In the genomic region with DNA sequence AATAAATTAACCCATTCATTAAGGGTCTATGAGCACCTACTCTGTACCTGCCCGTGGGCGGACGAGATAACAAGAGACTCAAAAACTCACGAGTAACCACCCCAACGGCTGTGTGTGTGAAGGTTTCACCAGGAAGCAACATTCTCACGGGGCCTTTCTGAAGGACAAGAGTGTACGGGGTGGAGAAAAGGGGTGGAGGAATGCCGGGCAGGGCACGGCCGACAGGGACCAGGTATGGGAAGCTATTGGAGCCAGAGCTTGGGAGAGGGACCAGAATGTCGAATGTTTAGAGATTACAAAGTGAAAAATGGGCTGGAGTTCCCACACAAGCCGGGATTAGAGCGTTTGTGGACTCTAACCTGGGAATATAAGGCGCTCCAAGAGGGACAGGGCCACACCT, we compare ENCODE assay signal across 8 cellular contexts. TPM values are rescaled to one million over a fixed set of nuclear protein-coding genes. Genes with fewer than 3 reads are reported as not detected.
DNase-seq lines count a peak whose midpoint lies in the region; ATAC-seq, FAIRE-seq and TF ChIP-seq lines count a peak whose summit lies in the region.

No MANE protein-coding gene starts in this region.

- H3K9me3 Mint-ChIP-seq in Calu3 (ENCODE audit: low read depth, unreplicated experiment), result no peaks in the 10 kb centered on the region

- H3K4me1 Mint-ChIP-seq in Calu3 (ENCODE audit: low read depth, unreplicated experiment), result peaks cover 66% of the 10 kb centered on the region

- H3K4me3 ChIP-seq in OCI-LY7 (ENCODE audit: low read depth, low read length, poor library complexity, severe bottlenecking) (peak overlapping the region; percentile 82), endothelial cell of umbilical vein (replicated peaks in 1 of 3; ENCODE audit: insufficient read depth in 1 of 3, low read depth in 1 of 3, low read length in 3 of 3) (peak overlapping the region in 2 of 3 experiments; percentile 75 to 91), ovary (peak overlapping the region; percentile 75)

- H3K27me3 ChIP-seq in endothelial cell of umbilical vein (ENCODE audit: control insufficient read depth in 2 of 2, insufficient read depth in 2 of 2, low read length in 2 of 2) (peaks cover 0 to 3% of the 10 kb centered on the region in 2 experiments), ovary (no peaks in the 10 kb centered on the region)

- no peaks in the 10 kb centered on the region for H3K9me2 ChIP-seq in OCI-LY7 (ENCODE audit: insufficient read depth, low read length)

- no peak for ATAC-seq in GM21360 (IDR thresholded peaks at IDR 0.05; ENCODE audit: unreplicated experiment)
- ATAC-seq in HG03097 (IDR thresholded peaks at IDR 0.05; ENCODE audit: low FRiP score, unreplicated experiment), result no peak

- WGBS in ovary, 3 donors, result 18 to 24% (median 21%) methylated on average over 14 of the region's 14 CpGs

- peak overlapping the region; percentile 55 for H3K9ac ChIP-seq in endothelial cell of umbilical vein (replicated peaks; ENCODE audit: extremely low read depth, insufficient read depth, low read length)

- POLR2A ChIA-PET in OCI-LY7 (lab: Charles Lee) (interaction anchor here (0.6 kb wide), 2 partner anchors 9 to 182 kb away, joined by 3 read pairs; no protein-coding TSS in a partner anchor), endothelial cell of umbilical vein (lab: Charles Lee) (no interaction called here)

- peaks cover 55% of the 10 kb centered on the region for H3K36me3 Mint-ChIP-seq in Calu3 (ENCODE audit: insufficient read depth, unreplicated experiment)

- no peaks in the 10 kb centered on the region for H3K9me1 ChIP-seq in endothelial cell of umbilical vein (replicated peaks; ENCODE audit: control insufficient read depth, extremely low read depth, insufficient read depth, low read length)

- H3K27ac Mint-ChIP-seq in Calu3 (ENCODE audit: unreplicated experiment), result peak overlapping the region; percentile 94

- TF ChIP-seq CTCF in Calu3 (IDR thresholded peaks at IDR 0.05; ENCODE audit: unreplicated experiment), result no peak
- no peak for TF ChIP-seq CTCF in OCI-LY7 (conservative IDR thresholded peaks at IDR 0.05; ENCODE audit: low read length)
- no peak for TF ChIP-seq CTCF in endothelial cell of umbilical vein (IDR thresholded peaks at IDR 0.05; ENCODE audit: extremely low read depth in 1 of 2, insufficient read depth in 1 of 2, low read depth in 1 of 2, low read length in 2 of 2)
- no peak for TF ChIP-seq CTCF in ovary (IDR thresholded peaks at IDR 0.05)

- H3K27me3 Mint-ChIP-seq in Calu3 (ENCODE audit: unreplicated experiment), result no peaks in the 10 kb centered on the region

- H3K27ac ChIP-seq in OCI-LY7 (ENCODE audit: low read depth, low read length, poor library complexity, severe bottlenecking), result no peak overlapping the region
- H3K27ac ChIP-seq in endothelial cell of umbilical vein (ENCODE audit: insufficient read depth, low read depth, low read length), result no peak overlapping the region
- no peak overlapping the region for H3K27ac ChIP-seq in ovary

- H2AFZ ChIP-seq in OCI-LY7 (ENCODE audit: low read length) (no peak overlapping the region), endothelial cell of umbilical vein (ENCODE audit: low read depth, low read length) (no peak overlapping the region)

- H4K20me1 ChIP-seq in OCI-LY7 (ENCODE audit: insufficient read depth, low read length), result peaks cover 21% of the 10 kb centered on the region
- peaks cover 16% of the 10 kb centered on the region for H4K20me1 ChIP-seq in endothelial cell of umbilical vein (replicated peaks; ENCODE audit: control insufficient read depth, extremely low read depth, insufficient read depth, low read length)

- H3K79me2 ChIP-seq in OCI-LY7 (ENCODE audit: insufficient read depth, low read depth, low read length) (peaks cover 38% of the 10 kb centered on the region), endothelial cell of umbilical vein (ENCODE audit: control insufficient read depth, insufficient read depth, low read length) (peaks cover 53% of the 10 kb centered on the region)

- H3K4me2 ChIP-seq in OCI-LY7 (ENCODE audit: low read length) (peak overlapping the region; percentile 92), endothelial cell of umbilical vein (ENCODE audit: insufficient read depth, low read length) (peak overlapping the region; percentile 89)

- DNase-seq in Calu3 (peak; percentile 25), OCI-LY7 (ENCODE audit: low spot score) (no peak), endothelial cell of umbilical vein (ENCODE audit: low read depth, low spot score) (no peak), ovary (no peak), HTR-8/SVneo (ENCODE audit: insufficient read length, low spot score) (no peak)
- DNase-seq in NK-92 treated with Interleukin-12 subunit alpha and Interleukin-12 subunit beta, amount 100 ng/mL, for 24 hours (lab: John Stamatoyannopoulos, UW), result no peak

- dilution Hi-C loops in endothelial cell of umbilical vein (cut with MboI; ENCODE audit: extremely low pct_ligation_motif_present, low sequenced_read_pairs), result no loop called here

- CTCF ChIA-PET in Calu3 (lab: Charles Lee) (interaction anchor here (1.6 kb wide), 1 partner anchor 87 kb away, joined by 3 read pairs; no protein-coding TSS in a partner anchor), OCI-LY7 (lab: Charles Lee; ENCODE audit: unreplicated experiment) (interaction anchor here (0.5 kb wide), 1 partner anchor 168 kb away, joined by 7 read pairs; no protein-coding TSS in a partner anchor), endothelial cell of umbilical vein (lab: Charles Lee) (interaction anchor here (1.3 to 4.7 kb wide), 2 partner anchors 83 to 86 kb away, joined by 3 to 37 read pairs; no protein-coding TSS in a partner anchor)

- H3K4me1 ChIP-seq in OCI-LY7 (ENCODE audit: insufficient read depth, low read length, poor library complexity, severe bottlenecking), result peaks cover 30% of the 10 kb centered on the region
- H3K4me1 ChIP-seq in endothelial cell of umbilical vein (ENCODE audit: control insufficient read depth, extremely low read depth, insufficient read depth, low read length), result peaks cover 17% of the 10 kb centered on the region
- peaks cover 16% of the 10 kb centered on the region for H3K4me1 ChIP-seq in ovary (ENCODE audit: insufficient read depth)

- intact Hi-C loops in Calu3 (cut with micrococcal nuclease; ENCODE audit: unreplicated experiment) (loop anchor here (10.0 kb wide), 1 partner anchor 83 kb away; no protein-coding TSS in a partner anchor), OCI-LY7 (cut with micrococcal nuclease; ENCODE audit: unreplicated experiment) (loop anchor here (5.0 kb wide), 1 partner anchor 86 kb away; no protein-coding TSS in a partner anchor), endothelial cell of umbilical vein (cut with micrococcal nuclease) (no loop called here), ovary (cut with DNase I) (loop anchor here in 3 of 4 donors (5.0 to 10.0 kb wide), 2 partner anchors 86 to 233 kb away; no protein-coding TSS in a partner anchor)

- BruUV-seq in Calu3 (replicated peaks; lab: Mats Ljungman, UMichigan) (no TSS peak), OCI-LY7 (replicated peaks; lab: Mats Ljungman, UMichigan) (no TSS peak), endothelial cell of umbilical vein (replicated peaks; lab: Mats Ljungman, UMichigan) (no TSS peak)

- H3K9me3 ChIP-seq in OCI-LY7 (ENCODE audit: low read length), result no peaks in the 10 kb centered on the region
- no peaks in the 10 kb centered on the region for H3K9me3 ChIP-seq in endothelial cell of umbilical vein (replicated peaks; ENCODE audit: control insufficient read depth, insufficient read depth, low read length)
- no peaks in the 10 kb centered on the region for H3K9me3 ChIP-seq in ovary

- no peak for FAIRE-seq in endothelial cell of umbilical vein (lab: Jason Lieb, UNC)
- no peak for FAIRE-seq in HTR-8/SVneo (lab: Jason Lieb, UNC)

- peak overlapping the region; percentile 91 for H3K4me3 Mint-ChIP-seq in Calu3 (ENCODE audit: low read depth, unreplicated experiment)

- no peaks in the 10 kb centered on the region for H3K36me3 ChIP-seq in OCI-LY7 (ENCODE audit: insufficient read depth, low read length)
- no peaks in the 10 kb centered on the region for H3K36me3 ChIP-seq in endothelial cell of umbilical vein (ENCODE audit: control insufficient read depth in 2 of 2, extremely low read depth in 1 of 2, insufficient read depth in 2 of 2, low read length in 2 of 2)
- H3K36me3 ChIP-seq in ovary, result no peaks in the 10 kb centered on the region

- TF ChIP-seq POLR2A in endothelial cell of umbilical vein (IDR thresholded peaks at IDR 0.05; ENCODE audit: low read depth, low read length), result no peak
- no peak for TF ChIP-seq POLR2A in ovary (IDR thresholded peaks at IDR 0.05)

- TF ChIP-seq EP300 in ovary (IDR thresholded peaks at IDR 0.05), result no peak

TF ChIP-seq in endothelial cell of umbilical vein, 7 proteins besides CTCF, POLR2A, EP300 and RAD21:
- no peak for TF ChIP-seq FOS (IDR thresholded peaks at IDR 0.05; ENCODE audit: borderline replicate concordance, insufficient read depth, low read length)
- TF ChIP-seq GATA2 (IDR thresholded peaks at IDR 0.05; ENCODE audit: insufficient read depth, insufficient read length, low read depth, low read length), result no peak
- TF ChIP-seq JUN (IDR thresholded peaks at IDR 0.05; ENCODE audit: borderline replicate concordance, insufficient read depth, insufficient read length, low read depth), result no peak
- TF ChIP-seq POLR2AphosphoS5 (IDR thresholded peaks at IDR 0.05; ENCODE audit: insufficient read depth, low read depth, low read length), result no peak
- TF ChIP-seq MYC (IDR thresholded peaks at IDR 0.05; ENCODE audit: low read depth, low read length), result no peak
- TF ChIP-seq, protein P1, sequence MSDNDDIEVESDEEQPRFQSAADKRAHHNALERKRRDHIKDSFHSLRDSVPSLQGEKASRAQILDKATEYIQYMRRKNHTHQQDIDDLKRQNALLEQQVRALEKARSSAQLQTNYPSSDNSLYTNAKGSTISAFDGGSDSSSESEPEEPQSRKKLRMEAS (IDR thresholded peaks at IDR 0.05; ENCODE audit: insufficient read depth, insufficient read length), result no peak
- no peak for TF ChIP-seq EZH2 (IDR thresholded peaks at IDR 0.05; ENCODE audit: borderline replicate concordance, low read depth, low read length, severe bottlenecking)

RNA-seq across cellular contexts. Expression of gene KMT5B, which starts 1.6 kb away (rescaled TPM):
- total RNA-seq in Calu3 (2022), result 31.3 and 39.2 TPM in 2 replicates
- 13.9 and 14.3 TPM in 2 replicates for total RNA-seq in OCI-LY7 (2014; rRNA removed; shearing (Covaris generic))
- 26.3 and 28.8 TPM in 2 replicates for total RNA-seq in OCI-LY7 (2022)
- 35.6 and 36.3 TPM in 2 replicates for total RNA-seq in endothelial cell of umbilical vein
- 7.1 and 10.1 TPM in 2 replicates for polyA plus RNA-seq in endothelial cell of umbilical vein
- polyA plus RNA-seq in endothelial cell of umbilical vein (2011; cell fraction: cytosol; rRNA removed), result 9.8 and 11.0 TPM in 2 replicates
- polyA plus RNA-seq in endothelial cell of umbilical vein (2011; cell fraction: nucleus; rRNA removed), result 36.6 and 46.4 TPM in 2 replicates
- 25.8 and 28.7 TPM in 2 replicates for polyA plus RNA-seq in endothelial cell of umbilical vein (2012)
- polyA minus RNA-seq in endothelial cell of umbilical vein, result 16.7 and 23.3 TPM in 2 replicates
- 15.4 TPM for polyA minus RNA-seq in endothelial cell of umbilical vein (2011; cell fraction: cytosol; rRNA and poly(A)+ RNA removed)
- 41.8 and 68.3 TPM in 2 replicates for polyA minus RNA-seq in endothelial cell of umbilical vein (2011; cell fraction: nucleus; rRNA and poly(A)+ RNA removed)
- 10 to 100 TPM; 25.5 to 59.1 (median 50.6) TPM for total RNA-seq in ovary
- polyA plus RNA-seq in ovary, result 10 to 100 TPM; 25.5 to 36.8 TPM
